In the genomic region with DNA sequence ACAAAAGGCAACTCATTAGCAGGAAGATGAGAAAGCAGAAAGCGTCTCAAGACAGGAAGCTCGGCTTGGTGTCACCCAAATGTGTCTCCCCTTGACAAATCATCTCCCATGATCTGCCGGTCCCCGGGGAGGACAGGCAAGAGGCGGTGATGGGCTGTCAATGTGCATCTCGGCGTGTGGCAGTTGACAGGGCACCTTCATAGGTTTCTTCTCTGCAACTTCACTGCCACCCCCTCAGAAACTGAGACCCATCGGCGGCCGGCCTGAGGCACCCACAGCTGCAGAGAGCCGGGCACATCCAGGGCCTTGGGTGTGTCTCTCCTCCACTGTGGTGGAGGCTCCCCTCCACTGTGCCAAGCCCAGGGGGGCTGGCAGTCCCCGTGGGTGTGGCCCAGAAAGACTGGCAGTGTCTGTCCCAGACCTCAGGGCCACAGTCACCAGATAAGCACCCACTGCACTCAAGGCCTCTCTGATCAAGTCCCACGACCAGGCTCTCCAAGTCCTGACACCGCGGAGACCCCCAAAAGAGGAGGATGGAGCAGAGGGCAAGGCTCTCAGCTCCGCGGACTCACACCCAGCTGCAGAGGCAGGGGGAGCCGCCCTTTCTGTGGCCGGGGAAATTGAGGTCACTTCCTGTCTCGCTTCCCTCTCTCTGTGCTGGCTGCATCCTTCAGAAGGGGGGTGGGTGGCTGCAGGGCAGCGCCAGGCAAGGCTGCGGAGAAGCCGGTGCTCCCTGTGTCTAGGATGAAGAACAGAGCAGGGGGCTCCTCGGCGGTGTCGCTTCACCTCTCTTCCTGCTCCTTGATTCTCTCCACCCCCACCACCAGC, we compare ENCODE assay signal across 8 cellular contexts. TPM values are rescaled to one million over a fixed set of nuclear protein-coding genes. Genes with fewer than 3 reads are reported as not detected.
A peak's percentile ranks its signal among the peaks of the same experiment; 100 is the strongest.
DNase-seq lines count a peak whose midpoint lies in the region; ATAC-seq and TF ChIP-seq lines count a peak whose summit lies in the region.

No MANE protein-coding gene starts in this region.

- H3K9ac ChIP-seq in mammary epithelial cell (ENCODE audit: insufficient read depth, low read length) = no peak overlapping the region

- no peaks in the 10 kb centered on the region for H4K20me1 ChIP-seq in mammary epithelial cell (ENCODE audit: insufficient read depth, low read length)

- peaks cover 46% of the 10 kb centered on the region for H3K4me1 ChIP-seq in left ventricle myocardium inferior
- H3K4me1 ChIP-seq in mammary epithelial cell (ENCODE audit: insufficient read depth, low read length) = peaks cover 13% of the 10 kb centered on the region

- no TSS peak for BruUV-seq in mammary epithelial cell (replicated peaks; lab: Mats Ljungman, UMichigan)

- H2AFZ ChIP-seq in mammary epithelial cell (ENCODE audit: low read depth, low read length) = no peak overlapping the region

- peak; percentile 96 for ATAC-seq in GM21825 (IDR thresholded peaks at IDR 0.05; ENCODE audit: unreplicated experiment)

- WGBS in mammary epithelial cell (ENCODE audit: low coverage, missing lambda C conversion rate) = 88% methylated on average over 15 of the region's 26 CpGs

- no peaks in the 10 kb centered on the region for H3K9me3 ChIP-seq in left ventricle myocardium inferior (replicated peaks)
- no peaks in the 10 kb centered on the region for H3K9me3 ChIP-seq in mammary epithelial cell (replicated peaks; ENCODE audit: insufficient read depth, low read length)

- H3K36me3 ChIP-seq in left ventricle myocardium inferior (no peaks in the 10 kb centered on the region), mammary epithelial cell (ENCODE audit: insufficient read depth, low read length) (no peaks in the 10 kb centered on the region)

- no peaks in the 10 kb centered on the region for H3K79me2 ChIP-seq in mammary epithelial cell (ENCODE audit: insufficient read depth, low read length)

- H3K4me3 ChIP-seq in left ventricle myocardium inferior = peak overlapping the region; percentile 54
- H3K4me3 ChIP-seq in mammary epithelial cell (replicated peaks in 1 of 3; ENCODE audit: insufficient read depth in 1 of 3, low read depth in 2 of 3, low read length in 3 of 3) = no peak overlapping the region

- dilution Hi-C loops in mammary epithelial cell (cut with HindIII; ENCODE audit: low sequenced_read_pairs) = no loop called here

- in situ Hi-C loops in mammary epithelial cell (cut with MboI; ENCODE audit: low sequenced_read_pairs in 2 of 2) = no loop called here

- no peaks in the 10 kb centered on the region for H3K27me3 ChIP-seq in left ventricle myocardium inferior (ENCODE audit: low read depth)
- no peaks in the 10 kb centered on the region for H3K27me3 ChIP-seq in mammary epithelial cell (ENCODE audit: insufficient read depth, low read length)

- no peak overlapping the region for H3K4me2 ChIP-seq in mammary epithelial cell (ENCODE audit: insufficient read depth, low read depth, low read length)

- DNase-seq in GF-D8 (lab: John Stamatoyannopoulos, UW) (peak; percentile 71), NCI-H460 (ENCODE audit: extremely low read depth, low read depth) (peak; percentile 64), activated T-cell treated with anti-CD3 and anti-CD28 coated beads for 4 hours (peak; percentile 58), left ventricle myocardium inferior (peak; percentile 71), NCI-H187 treated with DMSO at 0.1 percent for 48 hours (lab: John Stamatoyannopoulos, UW) (no peak), mammary epithelial cell (no peak)
- DNase-seq in stimulated activated CD4-positive, alpha-beta T cell treated with anti-CD3 and anti-CD28 coated beads, Interleukin-4, amount 100 ng/mL, for 1 hour = peak; percentile 70

- TF ChIP-seq CTCF in left ventricle myocardium inferior (IDR thresholded peaks at IDR 0.05; ENCODE audit: borderline replicate concordance) = no peak
- no peak for TF ChIP-seq CTCF in mammary epithelial cell (conservative IDR thresholded peaks at IDR 0.05 in 1 of 2, IDR thresholded peaks at IDR 0.05 in 1 of 2; ENCODE audit: extremely low read depth in 1 of 2, insufficient read depth in 1 of 2, low read depth in 1 of 2, low read length in 2 of 2)

- CTCF ChIA-PET in mammary epithelial cell (lab: Charles Lee; ENCODE audit: low non-redundant PET) = interaction anchor here (0.7 kb wide), 1 partner anchor 310 kb away, joined by 3 read pairs; a partner anchor contains a TSS

- intact Hi-C loops in left ventricle myocardium inferior (cut with micrococcal nuclease) (no loop called here), mammary epithelial cell (cut with micrococcal nuclease) (no loop called here)

- H3K27ac ChIP-seq in left ventricle myocardium inferior (replicated peaks) = peak overlapping the region; percentile 83
- H3K27ac ChIP-seq in mammary epithelial cell (ENCODE audit: insufficient read depth, low read depth, low read length) = no peak overlapping the region

RNA-seq across cellular contexts. Expression of a gene that starts 39.6 kb away (rescaled TPM):
- total RNA-seq in NCI-H460 (2014; rRNA removed; shearing (Covaris generic)) = 82.5 and 87.0 TPM in 2 replicates
- polyA plus RNA-seq in NCI-H460 (2014; cell fraction: nucleus; rRNA removed) = 91.4 and 148 TPM in 2 replicates
- total RNA-seq in left ventricle myocardium inferior (8.9 TPM), mammary epithelial cell (10 to 100 TPM; 17.7 to 35.7 TPM)
- polyA plus RNA-seq in mammary epithelial cell = 16.1 TPM
- polyA minus RNA-seq in mammary epithelial cell = 54.8 TPM

Comparison
In these comparisons a context has a peak if more than half of its experiments do, and no peak if none do; other contexts are left out.
1. DNase-seq: peak in GF-D8 (single experiment), NCI-H460 (single experiment), activated T-cell treated with anti-CD3 and anti-CD28 coated beads for 4 hours (single experiment), left ventricle myocardium inferior (single experiment) and stimulated activated CD4-positive, alpha-beta T cell treated with anti-CD3 and anti-CD28 coated beads, Interleukin-4, amount 100 ng/mL, for 1 hour (single experiment); none in NCI-H187 treated with DMSO at 0.1 percent for 48 hours (single experiment) and mammary epithelial cell (single experiment).